ENCODE assay signal across 8 cellular contexts in genomic region chr1:119968068-119968492, GRCh38.
A peak's percentile ranks its signal among the peaks of the same experiment; 100 is the strongest.
DNase-seq lines count a peak whose midpoint lies in the region; ATAC-seq and TF ChIP-seq lines count a peak whose summit lies in the region.

No MANE protein-coding gene starts in this region.

- ATAC-seq in CD4-positive, alpha-beta T cell (ENCODE audit: poor library complexity) = peak; percentile 99
- ATAC-seq in GM18909 (IDR thresholded peaks at IDR 0.05; ENCODE audit: poor library complexity, unreplicated experiment) (peak; percentile 90), GM19452 (IDR thresholded peaks at IDR 0.05; ENCODE audit: unreplicated experiment) (no peak)
- peak; percentile 97 for ATAC-seq in activated naive CD8-positive, alpha-beta T cell treated with anti-CD3 and anti-CD28 coated beads, Interleukin-2, amount 50 U/mL, for 24 hours

- no peaks in the 10 kb centered on the region for H3K27me3 Mint-ChIP-seq in CD4-positive, alpha-beta T cell
- no peaks in the 10 kb centered on the region for H3K27me3 Mint-ChIP-seq in activated naive CD8-positive, alpha-beta T cell treated with anti-CD3 and anti-CD28 coated beads, Interleukin-2, amount 50 U/mL, for 24 hours

- H3K4me1 ChIP-seq in iPS DF 6.9 (ENCODE audit: control insufficient read depth, insufficient read depth, low read length) = no peaks in the 10 kb centered on the region

- H3K4me1 Mint-ChIP-seq in CD4-positive, alpha-beta T cell (ENCODE audit: low read depth) = peaks cover 3% of the 10 kb centered on the region
- H3K4me1 Mint-ChIP-seq in activated naive CD8-positive, alpha-beta T cell treated with anti-CD3 and anti-CD28 coated beads, Interleukin-2, amount 50 U/mL, for 24 hours = peaks cover 6% of the 10 kb centered on the region

- H3K27ac Mint-ChIP-seq in CD4-positive, alpha-beta T cell = peak overlapping the region; percentile 16
- H3K27ac Mint-ChIP-seq in activated naive CD8-positive, alpha-beta T cell treated with anti-CD3 and anti-CD28 coated beads, Interleukin-2, amount 50 U/mL, for 24 hours = no peak overlapping the region

- H3K4me3 Mint-ChIP-seq in CD4-positive, alpha-beta T cell = no peak overlapping the region
- H3K4me3 Mint-ChIP-seq in activated naive CD8-positive, alpha-beta T cell treated with anti-CD3 and anti-CD28 coated beads, Interleukin-2, amount 50 U/mL, for 24 hours = no peak overlapping the region

- peak; percentile 94 for TF ChIP-seq CTCF in CD4-positive, alpha-beta T cell (IDR thresholded peaks at IDR 0.05)

- DNase-seq in CD4-positive, alpha-beta T cell = peak; percentile 55 to 76 (median 67)
- DNase-seq in HPDE6-E6E7 (ENCODE audit: extremely low spot score) (peak; percentile 40), T-helper 1 cell (peak; percentile 24 to 77 (median 43)), iPS DF 6.9 (ENCODE audit: low read depth, low spot score) (peak; percentile 43)
- peak; percentile 83 for DNase-seq in activated naive CD8-positive, alpha-beta T cell treated with anti-CD3 and anti-CD28 coated beads, Interleukin-2, amount 50 U/mL, for 24 hours
- peak; percentile 76 to 77 for DNase-seq in stimulated activated CD4-positive, alpha-beta T cell treated with anti-CD3 and anti-CD28 coated beads, Interleukin-2, amount 100 ng/mL, for 48 hours

- no peak overlapping the region for H3K4me3 ChIP-seq in iPS DF 6.9 (ENCODE audit: low read length)

- H3K27me3 ChIP-seq in CD4-positive, alpha-beta T cell (ENCODE audit: control insufficient read depth, insufficient read depth, low read length) = no peaks in the 10 kb centered on the region
- no peaks in the 10 kb centered on the region for H3K27me3 ChIP-seq in iPS DF 6.9 (ENCODE audit: control insufficient read depth, insufficient read depth, low read length)

- no CpG with 5 or more reads among the region's 1 CpG for WGBS in iPS DF 6.9 (ENCODE audit: insufficient coverage, insufficient read length)

- no peaks in the 10 kb centered on the region for H3K9me3 Mint-ChIP-seq in CD4-positive, alpha-beta T cell
- H3K9me3 Mint-ChIP-seq in activated naive CD8-positive, alpha-beta T cell treated with anti-CD3 and anti-CD28 coated beads, Interleukin-2, amount 50 U/mL, for 24 hours = no peaks in the 10 kb centered on the region

- H3K9me3 ChIP-seq in CD4-positive, alpha-beta T cell (ENCODE audit: control insufficient read depth, low read length) = no peaks in the 10 kb centered on the region
- no peaks in the 10 kb centered on the region for H3K9me3 ChIP-seq in iPS DF 6.9 (ENCODE audit: control insufficient read depth, insufficient read depth, low read length)

- no peak overlapping the region for H3K27ac ChIP-seq in CD4-positive, alpha-beta T cell (ENCODE audit: low read depth, low read length)
- no peak overlapping the region for H3K27ac ChIP-seq in iPS DF 6.9 (ENCODE audit: low read length)

- 0 out of 2 replicates have a peak, but pooled peaks cover 2% of the 10 kb centered on the region for H3K36me3 ChIP-seq in iPS DF 6.9 (ENCODE audit: control insufficient read depth, insufficient read depth, low read length)

- CTCF ChIA-PET in CD4-positive, alpha-beta T cell (lab: Charles Lee) = interaction anchor here (0.7 to 2.1 kb wide), 9 partner anchors 11 to 212 kb away, joined by 3 to 8 read pairs (median 4); no protein-coding TSS in a partner anchor

- intact Hi-C loops in CD4-positive, alpha-beta T cell (cut with DNase I, micrococcal nuclease) = loop anchor here in 1 of 2 experiments (5.0 kb wide), 1 partner anchor 161 kb away; no protein-coding TSS in a partner anchor

- POLR2A ChIA-PET in CD4-positive, alpha-beta T cell (lab: Charles Lee) = no interaction called here

- H3K36me3 Mint-ChIP-seq in CD4-positive, alpha-beta T cell (ENCODE audit: low read depth) = peaks cover 77% of the 10 kb centered on the region
- H3K36me3 Mint-ChIP-seq in activated naive CD8-positive, alpha-beta T cell treated with anti-CD3 and anti-CD28 coated beads, Interleukin-2, amount 50 U/mL, for 24 hours (ENCODE audit: low read depth) = peaks cover 38% of the 10 kb centered on the region
